ENCODE assay signal across 17 cellular contexts in the genomic region with DNA sequence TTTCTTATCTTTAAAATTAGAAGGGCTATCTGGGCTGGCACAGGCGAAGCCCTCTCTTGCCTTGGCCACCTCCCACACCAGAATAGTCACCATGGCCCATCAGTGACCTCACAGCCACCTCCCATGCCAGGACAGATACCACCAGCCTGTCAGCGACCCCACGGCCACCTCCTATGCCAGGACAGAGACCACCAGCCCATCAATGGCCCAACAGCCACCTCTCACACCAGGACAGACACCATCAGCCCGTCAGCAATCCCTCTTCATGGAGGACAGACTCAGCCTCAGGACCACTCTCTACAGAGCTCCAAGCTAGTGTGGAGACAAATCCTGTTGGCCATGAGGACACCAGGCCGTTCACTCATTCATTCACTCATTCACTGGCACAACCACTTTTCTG.
"Had no signal": no experiment of that assay in that cellular context is flagged by ENCODE, and none has a peak within 500 bp of the region (broad histone marks: within the 10 kb centered on the region; RNA-seq: fewer than 3 reads in every experiment).

No MANE protein-coding gene starts in this region.

- H3K27me3 ChIP-seq: esophagus muscularis mucosa, gastrocnemius medialis, neural progenitor cell, transverse colon had no signal

- H3K36me3 ChIP-seq: esophagus muscularis mucosa, gastrocnemius medialis, left ventricle myocardium inferior, lower lobe of right lung, neural progenitor cell, thoracic aorta, transverse colon had no signal

- H3K4me1 ChIP-seq: gastrocnemius medialis, left ventricle myocardium inferior, lower lobe of right lung, transverse colon had no signal

- DNase-seq: effector memory CD8-positive, alpha-beta T cell; gastrocnemius medialis; left ventricle myocardium inferior; lower lobe of right lung; midbrain; occipital lobe; stimulated activated CD4-positive, alpha-beta T cell treated with anti-CD3 and anti-CD28 coated beads, Interleukin-2, amount 100 ng/mL, for 24 hours; stimulated activated CD4-positive, alpha-beta T cell treated with anti-CD3 and anti-CD28 coated beads, Interleukin-4, amount 100 ng/mL, for 4 hours; stimulated activated naive B cell treated with anti-CD40 and anti-IgM and Interleukin-4, amounts not matched to agents 10 μg/mL and 1 μg/mL and 100 μg/mL, for 72 hours; stimulated activated naive CD8-positive, alpha-beta T cell treated with anti-CD3 and anti-CD28 coated beads, Interleukin-15, amount 100 ng/mL, for 72 hours; substantia nigra; transverse colon had no signal

- H3K9me3 ChIP-seq: esophagus muscularis mucosa, gastrocnemius medialis, left ventricle myocardium inferior, lower lobe of right lung, thoracic aorta, transverse colon had no signal

- H3K4me3 ChIP-seq: esophagus muscularis mucosa, gastrocnemius medialis, left ventricle myocardium inferior, lower lobe of right lung, neural progenitor cell, thoracic aorta, transverse colon had no signal

- ATAC-seq: effector memory CD8-positive, alpha-beta T cell; gastrocnemius medialis; lower lobe of right lung; sciatic nerve; stimulated activated naive B cell treated with anti-CD40 and anti-IgM and Interleukin-4, amounts not matched to agents 10 μg/mL and 1 μg/mL and 100 μg/mL, for 72 hours; stimulated activated naive CD8-positive, alpha-beta T cell treated with anti-CD3 and anti-CD28 coated beads, Interleukin-15, amount 100 ng/mL, for 72 hours had no signal

- H3K4me2 ChIP-seq: neural progenitor cell had no signal

- H3K27ac ChIP-seq: epithelial cell of prostate, esophagus muscularis mucosa, gastrocnemius medialis, left ventricle myocardium inferior, lower lobe of right lung, neural progenitor cell, thoracic aorta, transverse colon had no signal

- H2AFZ ChIP-seq: neural progenitor cell had no signal
